ENCODE assay signal across 22 cellular contexts in genomic region chr2:105188343-105188742, GRCh38. TPM values are rescaled to one million over a fixed set of nuclear protein-coding genes. Genes with fewer than 3 reads are reported as not detected.
A peak's percentile ranks its signal among the peaks of the same experiment; 100 is the strongest.
DNase-seq lines count a peak whose midpoint lies in the region; ATAC-seq lines count a peak whose summit lies in the region.
"Had no signal": no experiment of that assay in that cellular context is flagged by ENCODE, and none has a peak within 500 bp of the region (broad histone marks: within the 10 kb centered on the region; RNA-seq: fewer than 3 reads in every experiment).

No MANE protein-coding gene starts in this region.

- no peak overlapping the region for H3K27ac Mint-ChIP-seq in naive thymus-derived CD8-positive, alpha-beta T cell
- H3K27ac Mint-ChIP-seq: CD4-positive, alpha-beta memory T cell; nephron had no signal

- peaks cover 0 to 19% (median 6%) of the 10 kb centered on the region in 9 donors for H3K9me3 Mint-ChIP-seq in naive thymus-derived CD8-positive, alpha-beta T cell
- H3K9me3 Mint-ChIP-seq: nephron had no signal

- H3K4me3 Mint-ChIP-seq in naive thymus-derived CD8-positive, alpha-beta T cell: no peak overlapping the region
- H3K4me3 Mint-ChIP-seq: CD4-positive, alpha-beta memory T cell; nephron had no signal

- DNase-seq in OCI-M1 (lab: John Stamatoyannopoulos, UW) (peak; percentile 5), DMS 273 treated with DMSO at 0.1 percent for 48 hours (lab: John Stamatoyannopoulos, UW) (no peak)
- DNase-seq in naive thymus-derived CD8-positive, alpha-beta T cell: no peak
- DNase-seq in activated CD8-positive, alpha-beta memory T cell treated with anti-CD3 and anti-CD28 coated beads, Interleukin-2, amount 50 U/mL, for 4 hours: no peak
- DNase-seq: activated CD4-positive, alpha-beta T cell treated with anti-CD3 and anti-CD28 coated beads for 1 hour; activated naive CD4-positive, alpha-beta T cell treated with Interleukin-2 at 50 U/mL for 16 hours; aorta; CD4-positive, alpha-beta memory T cell; effector CD4-positive, alpha-beta T cell; NCI-H187; NCI-H510A; sigmoid colon; stimulated activated naive CD4-positive, alpha-beta T cell treated with Interleukin-2 at 50 U/mL for 16 hours; transverse colon had no signal

- H3K36me3 Mint-ChIP-seq in naive thymus-derived CD8-positive, alpha-beta T cell: peaks cover 0 to 7% (median 4%) of the 10 kb centered on the region in 3 donors

- ATAC-seq in GM18519 (IDR thresholded peaks at IDR 0.05; ENCODE audit: low FRiP score, unreplicated experiment) (peak; percentile 38), GM21360 (IDR thresholded peaks at IDR 0.05; ENCODE audit: unreplicated experiment) (peak; percentile 56), HG03025 (IDR thresholded peaks at IDR 0.05; ENCODE audit: low FRiP score, unreplicated experiment) (peak; percentile 77), HG02678 (IDR thresholded peaks at IDR 0.05; ENCODE audit: unreplicated experiment) (no peak)
- ATAC-seq in naive thymus-derived CD8-positive, alpha-beta T cell: no peak
- ATAC-seq: esophagus mucosa, gastroesophageal sphincter, HCT116 had no signal

- H3K4me1 Mint-ChIP-seq in naive thymus-derived CD8-positive, alpha-beta T cell: peaks cover 0 to 4% (median 0%) of the 10 kb centered on the region in 4 donors
- H3K4me1 Mint-ChIP-seq: CD4-positive, alpha-beta memory T cell; nephron had no signal

- POLR2A ChIA-PET in naive thymus-derived CD8-positive, alpha-beta T cell (lab: Charles Lee): no interaction called here

- H3K27me3 Mint-ChIP-seq in naive thymus-derived CD8-positive, alpha-beta T cell: peaks cover 14 to 23% (median 17%) of the 10 kb centered on the region in 5 donors

RNA-seq across cellular contexts. Expression of gene GPR45, which starts 53.2 kb away (rescaled TPM):
- not detected for total RNA-seq in naive thymus-derived CD8-positive, alpha-beta T cell
- under 1 TPM in 1 of 3 donors, not detected in 2; 0.16 TPM for polyA plus RNA-seq in naive thymus-derived CD8-positive, alpha-beta T cell
- total RNA-seq: aorta; CD4-positive, alpha-beta memory T cell; esophagus mucosa; gastroesophageal sphincter; sigmoid colon; transverse colon had no signal
- polyA plus RNA-seq: CD4-positive, alpha-beta memory T cell; sigmoid colon had no signal

Comparison
In these comparisons a context has a peak if more than half of its experiments do, and no peak if none do; other contexts are left out.
1. ATAC-seq: peak in GM18519 (single experiment), GM21360 (single experiment) and HG03025 (single experiment); none in HG02678 (single experiment) and naive thymus-derived CD8-positive, alpha-beta T cell (0 of 2).